In genomic region chr2:96527990-96528679, GRCh38 we compare ENCODE assay signal across 1 cellular context.
TF ChIP-seq lines count a peak whose summit lies in the region.

No MANE protein-coding gene starts in this region.

TF ChIP-seq in K562, 482 proteins besides CTCF, POLR2A, EP300 and RAD21 (continued from another document):
- TF ChIP-seq ZNF398 (CRISPR knock-in tag; IDR thresholded peaks at IDR 0.05): no peak
- TF ChIP-seq CBX3 (IDR thresholded peaks at IDR 0.05; ENCODE audit: borderline replicate concordance in 1 of 2, low read length in 2 of 2): no peak
- no peak for TF ChIP-seq NONO (IDR thresholded peaks at IDR 0.05; ENCODE audit: low read depth in 2 of 2, low read length in 1 of 2)
- 0 out of 2 replicates have a peak, but pooled peaks have one; percentile 13 for TF ChIP-seq CBFA2T3 (IDR thresholded peaks at IDR 0.05)
- TF ChIP-seq ZBTB7A (IDR thresholded peaks at IDR 0.05; ENCODE audit: borderline replicate concordance, control insufficient read depth, low read depth, low read length): peak; percentile 29; the same call in 1 of the 2 replicates
- 0 out of 2 replicates have a peak, but pooled peaks have one; percentile 28 for TF ChIP-seq ARID1B (IDR thresholded peaks at IDR 0.05)
- peak; percentile 35; the same call in 1 of the 2 replicates for TF ChIP-seq DPF2 (IDR thresholded peaks at IDR 0.05)
- peak; percentile 43; the same call in 1 of the 2 replicates for TF ChIP-seq FOSL1 (tag; conservative IDR thresholded peaks at IDR 0.05)
